In the genomic region with DNA sequence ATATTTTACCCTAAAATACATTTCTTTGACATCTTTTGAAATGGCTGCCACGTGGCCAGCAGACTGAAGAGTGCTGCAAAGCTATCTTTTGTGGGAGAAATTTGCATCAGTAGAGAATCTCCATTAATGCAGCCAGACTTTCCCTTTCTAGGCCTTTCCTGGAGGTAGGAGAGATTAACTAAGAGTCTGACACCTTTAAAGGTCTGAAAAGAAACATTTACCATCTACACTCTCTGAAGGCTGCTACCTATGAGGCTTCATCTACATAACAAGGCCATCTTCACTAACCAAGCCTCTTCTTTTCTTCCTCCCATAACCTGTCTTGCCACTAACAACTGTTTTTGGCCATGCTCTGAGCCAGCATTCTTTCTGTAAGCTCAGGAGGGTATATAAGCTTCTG, we compare ENCODE assay signal across 3 cellular contexts.
A peak's percentile ranks its signal among the peaks of the same experiment; 100 is the strongest.
TF ChIP-seq lines count a peak whose summit lies in the region.

No MANE protein-coding gene starts in this region.

TF ChIP-seq in GM23338, 12 proteins besides CTCF, POLR2A, EP300 and RAD21 (continues in another document):
- TF ChIP-seq ZNF331 (CRISPR knock-in tag; IDR thresholded peaks at IDR 0.05; ENCODE audit: low read depth) (no peak), STAT1 (IDR thresholded peaks at IDR 0.05; ENCODE audit: unreplicated experiment) (no peak), ZNF114 (CRISPR knock-in tag; IDR thresholded peaks at IDR 0.05) (peak; percentile 13; the same call in 1 of the 2 replicates), NANOG (IDR thresholded peaks at IDR 0.05; ENCODE audit: borderline replicate concordance) (peak; percentile 88), CREB1 (CRISPR knock-in tag; IDR thresholded peaks at IDR 0.05; ENCODE audit: low read depth) (no peak; the same call in 1 of the 2 replicates), POLR2AphosphoS5 (IDR thresholded peaks at IDR 0.05; ENCODE audit: low read depth) (no peak), EZH2 (IDR thresholded peaks at IDR 0.05; ENCODE audit: low read depth, unreplicated experiment) (no peak), JUNB (IDR thresholded peaks at IDR 0.05; ENCODE audit: unreplicated experiment) (no peak)
- TF ChIP-seq, protein P1, sequence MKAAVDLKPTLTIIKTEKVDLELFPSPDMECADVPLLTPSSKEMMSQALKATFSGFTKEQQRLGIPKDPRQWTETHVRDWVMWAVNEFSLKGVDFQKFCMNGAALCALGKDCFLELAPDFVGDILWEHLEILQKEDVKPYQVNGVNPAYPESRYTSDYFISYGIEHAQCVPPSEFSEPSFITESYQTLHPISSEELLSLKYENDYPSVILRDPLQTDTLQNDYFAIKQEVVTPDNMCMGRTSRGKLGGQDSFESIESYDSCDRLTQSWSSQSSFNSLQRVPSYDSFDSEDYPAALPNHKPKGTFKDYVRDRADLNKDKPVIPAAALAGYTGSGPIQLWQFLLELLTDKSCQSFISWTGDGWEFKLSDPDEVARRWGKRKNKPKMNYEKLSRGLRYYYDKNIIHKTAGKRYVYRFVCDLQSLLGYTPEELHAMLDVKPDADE (IDR thresholded peaks at IDR 0.05) = no peak

TF ChIP-seq in IMR-90, 13 proteins besides CTCF, POLR2A, EP300 and RAD21:
- TF ChIP-seq, protein P2, sequence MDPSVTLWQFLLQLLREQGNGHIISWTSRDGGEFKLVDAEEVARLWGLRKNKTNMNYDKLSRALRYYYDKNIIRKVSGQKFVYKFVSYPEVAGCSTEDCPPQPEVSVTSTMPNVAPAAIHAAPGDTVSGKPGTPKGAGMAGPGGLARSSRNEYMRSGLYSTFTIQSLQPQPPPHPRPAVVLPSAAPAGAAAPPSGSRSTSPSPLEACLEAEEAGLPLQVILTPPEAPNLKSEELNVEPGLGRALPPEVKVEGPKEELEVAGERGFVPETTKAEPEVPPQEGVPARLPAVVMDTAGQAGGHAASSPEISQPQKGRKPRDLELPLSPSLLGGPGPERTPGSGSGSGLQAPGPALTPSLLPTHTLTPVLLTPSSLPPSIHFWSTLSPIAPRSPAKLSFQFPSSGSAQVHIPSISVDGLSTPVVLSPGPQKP (IDR thresholded peaks at IDR 0.05; ENCODE audit: borderline replicate concordance, low read depth, low read length) = no peak
- no peak for TF ChIP-seq MAFK (IDR thresholded peaks at IDR 0.05; ENCODE audit: low read depth, low read length)
- no peak for TF ChIP-seq SMC3 (IDR thresholded peaks at IDR 0.05; ENCODE audit: low read depth, low read length)
- no peak for TF ChIP-seq NFE2L2 (IDR thresholded peaks at IDR 0.05; ENCODE audit: low read depth, low read length)
- TF ChIP-seq FOS (IDR thresholded peaks at IDR 0.05; ENCODE audit: low read depth, low read length) = no peak
- no peak for TF ChIP-seq MXI1 (IDR thresholded peaks at IDR 0.05; ENCODE audit: borderline replicate concordance, low read depth, low read length)
- TF ChIP-seq RCOR1 (IDR thresholded peaks at IDR 0.05; ENCODE audit: insufficient replicate concordance, low read length) = no peak
- TF ChIP-seq BHLHE40 (IDR thresholded peaks at IDR 0.05; ENCODE audit: low read depth, low read length) = no peak
- TF ChIP-seq, protein P3, sequence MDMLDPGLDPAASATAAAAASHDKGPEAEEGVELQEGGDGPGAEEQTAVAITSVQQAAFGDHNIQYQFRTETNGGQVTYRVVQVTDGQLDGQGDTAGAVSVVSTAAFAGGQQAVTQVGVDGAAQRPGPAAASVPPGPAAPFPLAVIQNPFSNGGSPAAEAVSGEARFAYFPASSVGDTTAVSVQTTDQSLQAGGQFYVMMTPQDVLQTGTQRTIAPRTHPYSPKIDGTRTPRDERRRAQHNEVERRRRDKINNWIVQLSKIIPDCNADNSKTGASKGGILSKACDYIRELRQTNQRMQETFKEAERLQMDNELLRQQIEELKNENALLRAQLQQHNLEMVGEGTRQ (IDR thresholded peaks at IDR 0.05; ENCODE audit: low read depth, low read length) = no peak
- no peak for TF ChIP-seq CEBPB (IDR thresholded peaks at IDR 0.05; ENCODE audit: low read depth, low read length)
- TF ChIP-seq RFX5 (IDR thresholded peaks at IDR 0.05; ENCODE audit: low read depth, low read length) = no peak
- TF ChIP-seq MAZ (IDR thresholded peaks at IDR 0.05; ENCODE audit: borderline replicate concordance, low read depth, low read length) = no peak
- TF ChIP-seq CHD1 (IDR thresholded peaks at IDR 0.05; ENCODE audit: low read depth, low read length) = no peak

TF ChIP-seq in endothelial cell of umbilical vein, 7 proteins besides CTCF, POLR2A, EP300 and RAD21:
- TF ChIP-seq GATA2 (IDR thresholded peaks at IDR 0.05; ENCODE audit: insufficient read depth, insufficient read length, low read depth, low read length) = no peak
- TF ChIP-seq FOS (IDR thresholded peaks at IDR 0.05; ENCODE audit: borderline replicate concordance, insufficient read depth, low read length) = no peak
- TF ChIP-seq EZH2 (IDR thresholded peaks at IDR 0.05; ENCODE audit: borderline replicate concordance, low read depth, low read length, severe bottlenecking) = no peak
- TF ChIP-seq, protein P4, sequence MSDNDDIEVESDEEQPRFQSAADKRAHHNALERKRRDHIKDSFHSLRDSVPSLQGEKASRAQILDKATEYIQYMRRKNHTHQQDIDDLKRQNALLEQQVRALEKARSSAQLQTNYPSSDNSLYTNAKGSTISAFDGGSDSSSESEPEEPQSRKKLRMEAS (IDR thresholded peaks at IDR 0.05; ENCODE audit: insufficient read depth, insufficient read length) = no peak
- TF ChIP-seq MYC (IDR thresholded peaks at IDR 0.05; ENCODE audit: low read depth, low read length) = no peak
- TF ChIP-seq JUN (IDR thresholded peaks at IDR 0.05; ENCODE audit: borderline replicate concordance, insufficient read depth, insufficient read length, low read depth) = no peak
- TF ChIP-seq POLR2AphosphoS5 (IDR thresholded peaks at IDR 0.05; ENCODE audit: insufficient read depth, low read depth, low read length) = no peak
